37 cellular contexts compared by ENCODE assay signal in the genomic region with DNA sequence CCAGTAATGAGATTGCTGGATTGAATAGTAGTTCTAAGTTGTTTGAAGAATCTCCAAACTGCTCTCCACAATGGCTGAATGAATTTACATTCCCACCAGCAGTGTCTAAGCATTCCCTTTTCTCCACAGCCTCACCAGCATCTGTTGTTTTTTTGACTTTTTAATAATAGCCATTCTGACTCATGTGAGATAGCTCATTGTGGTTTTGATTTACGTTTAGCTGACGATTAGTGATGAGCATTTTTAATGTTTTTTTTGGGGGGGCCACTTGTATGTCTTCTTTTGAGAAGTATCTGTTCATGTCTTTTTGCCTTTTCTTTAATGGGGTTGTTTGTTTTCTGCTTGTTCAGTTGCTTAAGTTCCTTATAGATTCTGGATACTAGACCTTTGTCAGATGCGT. TPM values are rescaled to one million over a fixed set of nuclear protein-coding genes. Genes with fewer than 3 reads are reported as not detected.
"Had no signal": no experiment of that assay in that cellular context is flagged by ENCODE, and none has a peak within 500 bp of the region (broad histone marks: within the 10 kb centered on the region; RNA-seq: fewer than 3 reads in every experiment).

No MANE protein-coding gene starts in this region.

- H3K79me2 ChIP-seq: hepatocyte had no signal

- H3K9me3 ChIP-seq: esophagus squamous epithelium, gastroesophageal sphincter, ovary, sigmoid colon, stomach, suprapubic skin, transverse colon had no signal

- ATAC-seq: gastroesophageal sphincter; left cardiac atrium; left ventricle myocardium superior; naive thymus-derived CD4-positive, alpha-beta T cell; stimulated activated naive B cell treated with anti-CD40 and anti-IgM and Interleukin-4, amounts not matched to agents 10 μg/mL and 1 μg/mL and 100 μg/mL, for 72 hours had no signal

- H3K36me3 ChIP-seq: esophagus squamous epithelium, gastroesophageal sphincter, ovary, sigmoid colon, stomach, suprapubic skin, transverse colon had no signal

- H3K4me2 ChIP-seq: hepatocyte, smooth muscle cell had no signal

- DNase-seq: activated CD4-positive, alpha-beta T cell treated with anti-CD3 and anti-CD28 coated beads for 4 hours; activated CD4-positive, alpha-beta T cell treated with anti-CD3 and anti-CD28 coated beads, Interleukin-2, amount 50 U/mL, for 48 hours; activated CD8-positive, alpha-beta memory T cell treated with anti-CD3 and anti-CD28 coated beads for 24 hours; activated effector memory CD4-positive, alpha-beta T cell treated with Interleukin-2 at 50 U/mL for 16 hours; activated naive CD4-positive, alpha-beta T cell treated with Interleukin-2 at 50 U/mL for 16 hours; anterior cingulate cortex; central memory CD4-positive, alpha-beta T cell; effector CD4-positive, alpha-beta T cell; esophagus squamous epithelium; left cardiac atrium; left ventricle myocardium superior; naive thymus-derived CD4-positive, alpha-beta T cell; ovary; retina; sigmoid colon; stimulated activated CD4-positive, alpha-beta T cell treated with anti-CD3 and anti-CD28 coated beads, Interleukin-1b, Interleukin-23, amount 100 ng/mL, for 48 hours; stimulated activated CD4-positive, alpha-beta T cell treated with anti-CD3 and anti-CD28 coated beads, Interleukin-4, amount 100 ng/mL, for 4 hours; stimulated activated naive B cell treated with anti-CD40 and anti-IgM and Interleukin-4, amounts not matched to agents 10 μg/mL and 1 μg/mL and 100 μg/mL, for 72 hours; stomach; T-helper 1 cell; transverse colon had no signal

- H3K27me3 ChIP-seq: esophagus squamous epithelium, gastroesophageal sphincter, hepatocyte, ovary, sigmoid colon, stomach, suprapubic skin, transverse colon had no signal

- H3K27ac Mint-ChIP-seq: activated naive CD8-positive, alpha-beta T cell; brain; dendritic cell treated with granulocyte-macrophage colony-stimulating factor and Interleukin-4, amounts not matched to agents 40 ng/mL and 50 ng/mL, for 4 days; mesothelial cell of epicardium; naive thymus-derived CD4-positive, alpha-beta T cell; progenitor cell of endocrine pancreas; stimulated activated naive B cell treated with anti-CD40 and anti-IgM and Interleukin-4, amounts not matched to agents 10 μg/mL and 1 μg/mL and 100 μg/mL, for 72 hours; T-helper 2 cell treated with Interferon-gamma antibody and Interleukin-4, amounts not matched to agents 5 μg/mL and 100 μg/mL, for 36 hours had no signal

- H3K4me3 ChIP-seq: esophagus squamous epithelium, gastroesophageal sphincter, hepatocyte, ovary, sigmoid colon, smooth muscle cell, stomach, suprapubic skin, transverse colon had no signal

- H3K4me1 ChIP-seq: esophagus squamous epithelium, gastroesophageal sphincter, stomach, suprapubic skin had no signal

- H3K9me3 Mint-ChIP-seq: dendritic cell treated with granulocyte-macrophage colony-stimulating factor and Interleukin-4, amounts not matched to agents 40 ng/mL and 50 ng/mL, for 4 days had no signal

- H3K27ac ChIP-seq: esophagus squamous epithelium, gastroesophageal sphincter, hepatocyte, ovary, sigmoid colon, stomach, suprapubic skin, transverse colon, VCaP had no signal

- FAIRE-seq: keratinocyte had no signal

- H3K4me3 Mint-ChIP-seq: activated naive CD8-positive, alpha-beta T cell; brain; dendritic cell treated with granulocyte-macrophage colony-stimulating factor and Interleukin-4, amounts not matched to agents 40 ng/mL and 50 ng/mL, for 4 days; mesothelial cell of epicardium; naive thymus-derived CD4-positive, alpha-beta T cell; stimulated activated naive B cell treated with anti-CD40 and anti-IgM and Interleukin-4, amounts not matched to agents 10 μg/mL and 1 μg/mL and 100 μg/mL, for 72 hours; T-helper 2 cell treated with Interferon-gamma antibody and Interleukin-4, amounts not matched to agents 5 μg/mL and 100 μg/mL, for 36 hours had no signal

- H2AFZ ChIP-seq: hepatocyte had no signal

- H3K27me3 Mint-ChIP-seq: activated naive CD8-positive, alpha-beta T cell; brain; dendritic cell treated with granulocyte-macrophage colony-stimulating factor and Interleukin-4, amounts not matched to agents 40 ng/mL and 50 ng/mL, for 4 days; naive thymus-derived CD4-positive, alpha-beta T cell; progenitor cell of endocrine pancreas; stimulated activated naive B cell treated with anti-CD40 and anti-IgM and Interleukin-4, amounts not matched to agents 10 μg/mL and 1 μg/mL and 100 μg/mL, for 72 hours had no signal

- H3K36me3 Mint-ChIP-seq: activated naive CD8-positive, alpha-beta T cell; brain; mesothelial cell of epicardium; naive thymus-derived CD4-positive, alpha-beta T cell; stimulated activated naive B cell treated with anti-CD40 and anti-IgM and Interleukin-4, amounts not matched to agents 10 μg/mL and 1 μg/mL and 100 μg/mL, for 72 hours had no signal

- H3K4me1 Mint-ChIP-seq: brain; mesothelial cell of epicardium; naive thymus-derived CD4-positive, alpha-beta T cell; stimulated activated naive B cell treated with anti-CD40 and anti-IgM and Interleukin-4, amounts not matched to agents 10 μg/mL and 1 μg/mL and 100 μg/mL, for 72 hours had no signal

RNA-seq across cellular contexts. Expression of gene SLC15A5, which starts 8.1 kb away (rescaled TPM):
- total RNA-seq: esophagus squamous epithelium; fibroblast of villous mesenchyme; gastroesophageal sphincter; left cardiac atrium; left ventricle myocardium superior; mesothelial cell of epicardium; naive thymus-derived CD4-positive, alpha-beta T cell; ovary; progenitor cell of endocrine pancreas; sigmoid colon; smooth muscle cell; stomach; suprapubic skin; transverse colon; urinary bladder had no signal
- polyA plus RNA-seq: adipose tissue; hepatocyte; keratinocyte; naive thymus-derived CD4-positive, alpha-beta T cell; neural cell; ovary; sigmoid colon; smooth muscle cell; stomach; urinary bladder had no signal
